ENCODE assay signal across 14 cellular contexts in the genomic region with DNA sequence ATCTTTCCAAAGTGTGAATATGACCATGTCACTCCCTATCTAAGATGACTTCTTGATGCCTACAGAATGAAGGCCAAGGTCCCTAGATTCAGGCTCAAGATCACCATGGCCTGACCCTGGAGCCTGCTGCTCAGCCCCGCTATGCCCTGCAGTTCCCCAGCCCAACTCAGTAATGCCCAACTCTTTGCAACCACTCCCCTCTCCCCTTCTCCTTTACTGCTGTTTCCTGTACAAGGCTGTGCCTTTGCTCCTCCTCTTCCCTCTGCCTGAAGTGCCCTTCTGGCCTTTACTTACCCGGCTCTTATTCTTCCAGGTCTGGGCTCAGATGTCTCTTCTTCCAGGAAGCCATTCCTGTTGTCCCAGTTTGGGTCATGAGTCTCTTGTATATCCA. TPM values are rescaled to one million over a fixed set of nuclear protein-coding genes. Genes with fewer than 3 reads are reported as not detected.
DNase-seq lines count a peak whose midpoint lies in the region; ATAC-seq and TF ChIP-seq lines count a peak whose summit lies in the region.
"Had no signal": no experiment of that assay in that cellular context is flagged by ENCODE, and none has a peak within 500 bp of the region (broad histone marks: within the 10 kb centered on the region; RNA-seq: fewer than 3 reads in every experiment).

No MANE protein-coding gene starts in this region.

- no peaks in the 10 kb centered on the region for H3K9me2 ChIP-seq in MM.1S (replicated peaks; ENCODE audit: insufficient read depth, low read length)

- ATAC-seq in left ventricle myocardium superior (no peak), gastrocnemius medialis (peak in 1 of 2 donors; percentile 2), HG02970 (IDR thresholded peaks at IDR 0.05; ENCODE audit: low FRiP score, unreplicated experiment) (no peak)
- ATAC-seq: GM12878 had no signal

- no peak overlapping the region for H3K4me3 ChIP-seq in right atrium auricular region
- peak overlapping the region in 1 of 4 donors; percentile 58 for H3K4me3 ChIP-seq in gastrocnemius medialis
- H3K4me3 ChIP-seq in MM.1S (ENCODE audit: low read length) = no peak overlapping the region
- H3K4me3 ChIP-seq: GM12878 had no signal

- H3K79me2 ChIP-seq in MM.1S (ENCODE audit: low read length) = no peaks in the 10 kb centered on the region

- H2AFZ ChIP-seq in MM.1S (ENCODE audit: low read length) = no peak overlapping the region

- DNase-seq in right atrium auricular region (ENCODE audit: low spot score) (no peak), left ventricle myocardium superior (no peak), caudate nucleus (lab: John Stamatoyannopoulos, UW) (no peak), gastrocnemius medialis (no peak), NCI-H82 treated with DMSO at 0.1 percent for 48 hours (lab: John Stamatoyannopoulos, UW; ENCODE audit: unreplicated experiment) (no peak), MM.1S (no peak)
- DNase-seq: CD4-positive, alpha-beta memory T cell; DMS79; HCEC 1CT had no signal

- H3K9me3 ChIP-seq in right atrium auricular region (no peaks in the 10 kb centered on the region), gastrocnemius medialis (no peaks in the 10 kb centered on the region), MM.1S (replicated peaks; ENCODE audit: insufficient read depth, low read length) (no peaks in the 10 kb centered on the region)

- H3K9ac ChIP-seq in MM.1S (ENCODE audit: low read length) = no peak overlapping the region

- no peaks in the 10 kb centered on the region for H3F3A ChIP-seq in MM.1S (ENCODE audit: insufficient read depth, low read length)

- H3K4me2 ChIP-seq in MM.1S (ENCODE audit: low read depth, low read length) = no peak overlapping the region

- H3K4me1 ChIP-seq in right atrium auricular region = peaks cover 0 to 33% of the 10 kb centered on the region in 2 donors
- H3K4me1 ChIP-seq in gastrocnemius medialis = peaks cover 29 to 40% of the 10 kb centered on the region in 2 donors
- H3K4me1 ChIP-seq in MM.1S (ENCODE audit: low read length) = no peaks in the 10 kb centered on the region

- no peaks in the 10 kb centered on the region for H3K27me3 ChIP-seq in right atrium auricular region
- no peaks in the 10 kb centered on the region for H3K27me3 ChIP-seq in gastrocnemius medialis
- no peaks in the 10 kb centered on the region for H3K27me3 ChIP-seq in MM.1S (replicated peaks; ENCODE audit: insufficient read depth, low read length)

- intact Hi-C loops in left ventricle myocardium superior (cut with micrococcal nuclease) (no loop called here), gastrocnemius medialis (cut with DNase I; ENCODE audit: low total_unique reads) (loop anchor here (10.0 kb wide), 1 partner anchor 510 kb away; no protein-coding TSS in a partner anchor)

- TF ChIP-seq CTCF in right atrium auricular region (IDR thresholded peaks at IDR 0.05) = no peak
- TF ChIP-seq CTCF in gastrocnemius medialis (IDR thresholded peaks at IDR 0.05 in 4 of 5, conservative IDR thresholded peaks at IDR 0.05 in 1 of 5) = no peak
- TF ChIP-seq CTCF in MM.1S (IDR thresholded peaks at IDR 0.05; ENCODE audit: low read length) = no peak

- no peaks in the 10 kb centered on the region for H3K36me3 ChIP-seq in right atrium auricular region
- no peaks in the 10 kb centered on the region for H3K36me3 ChIP-seq in gastrocnemius medialis
- no peaks in the 10 kb centered on the region for H3K36me3 ChIP-seq in MM.1S (replicated peaks; ENCODE audit: insufficient read depth, low read length)

- in situ Hi-C loops in gastrocnemius medialis (cut with MboI; ENCODE audit: low sequenced_read_pairs in 4 of 4) = no loop called here

- H4K20me1 ChIP-seq in MM.1S (ENCODE audit: insufficient read depth, low read length) = no peaks in the 10 kb centered on the region

- peak overlapping the region; percentile 62 to 73 for H3K27ac ChIP-seq in right atrium auricular region
- H3K27ac ChIP-seq in caudate nucleus (ENCODE audit: low read depth, low read length) = peak overlapping the region; percentile 65
- H3K27ac ChIP-seq in gastrocnemius medialis = peak overlapping the region; percentile 76 to 92 (median 86)
- H3K27ac ChIP-seq in MM.1S (ENCODE audit: low read length) = no peak overlapping the region

- TF ChIP-seq POLR2A in gastrocnemius medialis (IDR thresholded peaks at IDR 0.05) = no peak

RNA-seq across cellular contexts. Expression of a gene that starts 43.1 kb away (rescaled TPM):
- 10 to 100 TPM; 45.3 to 66.9 TPM for total RNA-seq in right atrium auricular region
- total RNA-seq in left ventricle myocardium superior = 132 TPM
- total RNA-seq in gastrocnemius medialis = 10 to 100 TPM; 13.6 to 19.6 (median 16.9) TPM
- total RNA-seq: B cell, G401 had no signal

RNA-seq across cellular contexts. Expression of a gene that starts 52.6 kb away (rescaled TPM):
- total RNA-seq in right atrium auricular region = not detected
- total RNA-seq in left ventricle myocardium superior = not detected
- not detected for total RNA-seq in gastrocnemius medialis
- total RNA-seq: B cell; CD4-positive, alpha-beta memory T cell; G401; H4 had no signal
